Comparison of ENCODE assay signal across 1 cellular context in genomic region chr5:134026521-134027202, GRCh38.
TF ChIP-seq lines count a peak whose summit lies in the region.

No MANE protein-coding gene starts in this region.

TF ChIP-seq in GM12878, 131 proteins besides CTCF, POLR2A, EP300 and RAD21 (continued from another document):
- no peak for TF ChIP-seq SMAD5 (IDR thresholded peaks at IDR 0.05; ENCODE audit: low read depth)
- peak; percentile 44; the same call in 1 of the 2 replicates for TF ChIP-seq TCF12 (IDR thresholded peaks at IDR 0.05; ENCODE audit: low read depth, low read length)
- TF ChIP-seq, protein P1, sequence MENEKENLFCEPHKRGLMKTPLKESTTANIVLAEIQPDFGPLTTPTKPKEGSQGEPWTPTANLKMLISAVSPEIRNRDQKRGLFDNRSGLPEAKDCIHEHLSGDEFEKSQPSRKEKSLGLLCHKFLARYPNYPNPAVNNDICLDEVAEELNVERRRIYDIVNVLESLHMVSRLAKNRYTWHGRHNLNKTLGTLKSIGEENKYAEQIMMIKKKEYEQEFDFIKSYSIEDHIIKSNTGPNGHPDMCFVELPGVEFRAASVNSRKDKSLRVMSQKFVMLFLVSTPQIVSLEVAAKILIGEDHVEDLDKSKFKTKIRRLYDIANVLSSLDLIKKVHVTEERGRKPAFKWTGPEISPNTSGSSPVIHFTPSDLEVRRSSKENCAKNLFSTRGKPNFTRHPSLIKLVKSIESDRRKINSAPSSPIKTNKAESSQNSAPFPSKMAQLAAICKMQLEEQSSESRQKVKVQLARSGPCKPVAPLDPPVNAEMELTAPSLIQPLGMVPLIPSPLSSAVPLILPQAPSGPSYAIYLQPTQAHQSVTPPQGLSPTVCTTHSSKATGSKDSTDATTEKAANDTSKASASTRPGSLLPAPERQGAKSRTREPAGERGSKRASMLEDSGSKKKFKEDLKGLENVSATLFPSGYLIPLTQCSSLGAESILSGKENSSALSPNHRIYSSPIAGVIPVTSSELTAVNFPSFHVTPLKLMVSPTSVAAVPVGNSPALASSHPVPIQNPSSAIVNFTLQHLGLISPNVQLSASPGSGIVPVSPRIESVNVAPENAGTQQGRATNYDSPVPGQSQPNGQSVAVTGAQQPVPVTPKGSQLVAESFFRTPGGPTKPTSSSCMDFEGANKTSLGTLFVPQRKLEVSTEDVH (IDR thresholded peaks at IDR 0.05; ENCODE audit: low read depth, partially characterized antibody) = no peak
- TF ChIP-seq, protein P2, sequence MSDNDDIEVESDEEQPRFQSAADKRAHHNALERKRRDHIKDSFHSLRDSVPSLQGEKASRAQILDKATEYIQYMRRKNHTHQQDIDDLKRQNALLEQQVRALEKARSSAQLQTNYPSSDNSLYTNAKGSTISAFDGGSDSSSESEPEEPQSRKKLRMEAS (IDR thresholded peaks at IDR 0.05; ENCODE audit: low read depth, low read length) = no peak
- TF ChIP-seq MEF2A (IDR thresholded peaks at IDR 0.05; ENCODE audit: insufficient read depth, low read depth, low read length) = no peak
- no peak for TF ChIP-seq SP1 (IDR thresholded peaks at IDR 0.05; ENCODE audit: low read depth, low read length)
- no peak for TF ChIP-seq ZNF207 (IDR thresholded peaks at IDR 0.05; ENCODE audit: borderline replicate concordance)
- no peak for TF ChIP-seq IKZF1 (conservative IDR thresholded peaks at IDR 0.05)
- TF ChIP-seq PRDM15 (CRISPR knock-in tag; IDR thresholded peaks at IDR 0.05) = no peak
- TF ChIP-seq FOS (IDR thresholded peaks at IDR 0.05; ENCODE audit: borderline replicate concordance, extremely low read depth, insufficient read length) = no peak
- TF ChIP-seq, protein P3, sequence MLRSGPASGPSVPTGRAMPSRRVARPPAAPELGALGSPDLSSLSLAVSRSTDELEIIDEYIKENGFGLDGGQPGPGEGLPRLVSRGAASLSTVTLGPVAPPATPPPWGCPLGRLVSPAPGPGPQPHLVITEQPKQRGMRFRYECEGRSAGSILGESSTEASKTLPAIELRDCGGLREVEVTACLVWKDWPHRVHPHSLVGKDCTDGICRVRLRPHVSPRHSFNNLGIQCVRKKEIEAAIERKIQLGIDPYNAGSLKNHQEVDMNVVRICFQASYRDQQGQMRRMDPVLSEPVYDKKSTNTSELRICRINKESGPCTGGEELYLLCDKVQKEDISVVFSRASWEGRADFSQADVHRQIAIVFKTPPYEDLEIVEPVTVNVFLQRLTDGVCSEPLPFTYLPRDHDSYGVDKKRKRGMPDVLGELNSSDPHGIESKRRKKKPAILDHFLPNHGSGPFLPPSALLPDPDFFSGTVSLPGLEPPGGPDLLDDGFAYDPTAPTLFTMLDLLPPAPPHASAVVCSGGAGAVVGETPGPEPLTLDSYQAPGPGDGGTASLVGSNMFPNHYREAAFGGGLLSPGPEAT (IDR thresholded peaks at IDR 0.05; ENCODE audit: low read depth) = no peak
- TF ChIP-seq KLF5 (IDR thresholded peaks at IDR 0.05; ENCODE audit: partially characterized antibody) = no peak
- TF ChIP-seq RUNX3 (IDR thresholded peaks at IDR 0.05; ENCODE audit: low read length) = no peak
- TF ChIP-seq ETV6 (conservative IDR thresholded peaks at IDR 0.05 in 1 of 2, IDR thresholded peaks at IDR 0.05 in 1 of 2; ENCODE audit: borderline replicate concordance in 1 of 2, low read depth in 1 of 2) = no peak
- TF ChIP-seq CBX3 (IDR thresholded peaks at IDR 0.05; ENCODE audit: borderline replicate concordance, low read depth) = no peak
- TF ChIP-seq PAX5 (IDR thresholded peaks at IDR 0.05; ENCODE audit: borderline replicate concordance, low read depth, low read length) = 0 out of 2 replicates have a peak, but pooled peaks have one; percentile 14
- TF ChIP-seq FOXK2 (IDR thresholded peaks at IDR 0.05) = no peak
- no peak for TF ChIP-seq ZNF274 (IDR thresholded peaks at IDR 0.05; ENCODE audit: insufficient read depth, insufficient read length)
- no peak for TF ChIP-seq CBFB (IDR thresholded peaks at IDR 0.05; ENCODE audit: low read depth)
- TF ChIP-seq NR2C2 (IDR thresholded peaks at IDR 0.05; ENCODE audit: borderline replicate concordance, control insufficient read depth, insufficient read length, low read depth) = no peak
- peak; percentile 48; the same call in 1 of the 2 replicates for TF ChIP-seq SMC3 (IDR thresholded peaks at IDR 0.05; ENCODE audit: borderline replicate concordance, low read length)
- no peak for TF ChIP-seq NKRF (conservative IDR thresholded peaks at IDR 0.05)
- no peak for TF ChIP-seq NBN (IDR thresholded peaks at IDR 0.05)
- 0 out of 2 replicates have a peak, but pooled peaks have one; percentile 16 for TF ChIP-seq YY1 (IDR thresholded peaks at IDR 0.05; ENCODE audit: low read depth, low read length)
- no peak for TF ChIP-seq ESRRA (IDR thresholded peaks at IDR 0.05; ENCODE audit: low read length)
- TF ChIP-seq, protein P4, sequence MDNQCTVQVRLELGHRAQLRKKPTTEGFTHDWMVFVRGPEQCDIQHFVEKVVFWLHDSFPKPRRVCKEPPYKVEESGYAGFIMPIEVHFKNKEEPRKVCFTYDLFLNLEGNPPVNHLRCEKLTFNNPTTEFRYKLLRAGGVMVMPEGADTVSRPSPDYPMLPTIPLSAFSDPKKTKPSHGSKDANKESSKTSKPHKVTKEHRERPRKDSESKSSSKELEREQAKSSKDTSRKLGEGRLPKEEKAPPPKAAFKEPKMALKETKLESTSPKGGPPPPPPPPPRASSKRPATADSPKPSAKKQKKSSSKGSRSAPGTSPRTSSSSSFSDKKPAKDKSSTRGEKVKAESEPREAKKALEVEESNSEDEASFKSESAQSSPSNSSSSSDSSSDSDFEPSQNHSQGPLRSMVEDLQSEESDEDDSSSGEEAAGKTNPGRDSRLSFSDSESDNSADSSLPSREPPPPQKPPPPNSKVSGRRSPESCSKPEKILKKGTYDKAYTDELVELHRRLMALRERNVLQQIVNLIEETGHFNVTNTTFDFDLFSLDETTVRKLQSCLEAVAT (IDR thresholded peaks at IDR 0.05) = no peak
- TF ChIP-seq JUNB (IDR thresholded peaks at IDR 0.05) = no peak
- no peak for TF ChIP-seq CHD4 (IDR thresholded peaks at IDR 0.05)
- no peak for TF ChIP-seq POLR2AphosphoS2 (IDR thresholded peaks at IDR 0.05; ENCODE audit: low read depth, low read length)
- TF ChIP-seq EGR1 (IDR thresholded peaks at IDR 0.05; ENCODE audit: borderline replicate concordance in 1 of 2, low read depth in 2 of 2, low read length in 2 of 2) = no peak
- no peak for TF ChIP-seq MTA3 (IDR thresholded peaks at IDR 0.05; ENCODE audit: borderline replicate concordance, low read length)
- no peak for TF ChIP-seq HSF1 (IDR thresholded peaks at IDR 0.05; ENCODE audit: low read depth, low read length)
- no peak for TF ChIP-seq EZH2 (IDR thresholded peaks at IDR 0.05; ENCODE audit: borderline replicate concordance, control insufficient read depth, low read depth, low read length)
- no peak for TF ChIP-seq PKNOX1 (IDR thresholded peaks at IDR 0.05)
- TF ChIP-seq NFYA (IDR thresholded peaks at IDR 0.05; ENCODE audit: borderline replicate concordance, low read depth, low read length) = no peak
- no peak for TF ChIP-seq PBX3 (IDR thresholded peaks at IDR 0.05; ENCODE audit: insufficient replicate concordance, low read depth, low read length)
